ENCODE assay signal across 22 cellular contexts in the genomic region with DNA sequence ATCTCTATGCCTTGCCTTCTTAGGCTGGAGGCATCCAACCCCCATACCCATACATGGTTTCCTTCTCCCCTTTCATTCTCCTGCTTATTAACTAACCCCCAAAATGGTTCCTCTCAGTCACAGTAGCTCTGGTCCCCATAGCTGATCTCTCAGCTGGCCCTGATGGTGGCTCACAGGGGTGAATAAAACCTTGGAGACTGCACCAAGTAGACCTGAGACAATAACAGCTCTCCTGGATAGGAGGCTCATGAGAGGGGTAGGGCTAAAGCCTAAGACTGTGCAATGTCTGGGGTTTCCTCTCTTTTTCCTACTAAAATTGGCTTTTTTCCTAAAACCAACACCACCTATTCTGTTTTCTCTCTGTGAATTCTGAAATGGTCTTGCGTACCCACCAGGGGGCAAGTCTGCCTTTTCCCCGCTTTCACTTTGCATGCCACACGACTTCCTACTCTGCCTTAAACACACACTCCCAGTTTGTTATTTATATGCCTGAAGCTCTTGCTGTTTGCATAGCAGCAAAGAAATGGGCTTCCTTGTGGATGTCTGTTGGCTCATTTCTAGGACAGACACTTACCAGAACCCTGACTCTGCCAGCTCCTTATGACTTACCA. TPM values are rescaled to one million over a fixed set of nuclear protein-coding genes. Genes with fewer than 3 reads are reported as not detected.
DNase-seq lines count a peak whose midpoint lies in the region; ATAC-seq and TF ChIP-seq lines count a peak whose summit lies in the region.
"Had no signal": no experiment of that assay in that cellular context is flagged by ENCODE, and none has a peak within 500 bp of the region (broad histone marks: within the 10 kb centered on the region; RNA-seq: fewer than 3 reads in every experiment).

No MANE protein-coding gene starts in this region.

- WGBS in SK-N-SH (ENCODE audit: low lambda C conversion rate), result 59% methylated on average over 3 of the region's 3 CpGs
- WGBS in hepatocyte (ENCODE audit: low lambda C conversion rate, missing lambda C conversion rate), result 47% methylated on average over 3 of the region's 3 CpGs

- DNase-seq in HFF-Myc (ENCODE audit: extremely low read depth, low read depth), result peak; percentile 1
- no peak for DNase-seq in SK-N-SH
- DNase-seq in hepatocyte (ENCODE audit: low spot score), result no peak
- DNase-seq in osteoblast (ENCODE audit: insufficient read length, low spot score, missing footprints), result no peak
- no peak for DNase-seq in effector CD8-positive, alpha-beta T cell (lab: John Stamatoyannopoulos, UW)
- DNase-seq: activated naive CD4-positive, alpha-beta T cell; activated T-cell treated with anti-CD3 and anti-CD28 coated beads for 4 hours; AML-193; GDM1; MG63; naive thymus-derived CD4-positive, alpha-beta T cell; NCI-H1694 treated with DMSO at 0.1 percent for 48 hours; NCI-H446 treated with DMSO at 0.1 percent for 48 hours; NK-92 treated with Interleukin-12 subunit alpha and Interleukin-12 subunit beta, amount 100 ng/mL, for 24 hours; stimulated activated CD4-positive, alpha-beta T cell treated with anti-CD3 and anti-CD28 coated beads, Interleukin-4, amount 100 ng/mL, for 1 hour had no signal

- POLR2A ChIA-PET in SK-N-SH (lab: Yijun Ruan, JAX), result no interaction called here

- no peaks in the 10 kb centered on the region for H3F3A ChIP-seq in SK-N-SH (replicated peaks; ENCODE audit: insufficient read depth)

- H3K27me3 ChIP-seq in SK-N-SH (ENCODE audit: insufficient read depth) (no peaks in the 10 kb centered on the region; the same call in 1 of the 2 replicates), hepatocyte (no peaks in the 10 kb centered on the region), osteoblast (ENCODE audit: insufficient read depth, low read length) (no peaks in the 10 kb centered on the region)
- H3K27me3 ChIP-seq: ascending aorta, MG63, vagina had no signal

- H4K20me1 ChIP-seq in SK-N-SH (ENCODE audit: insufficient read depth) (no peaks in the 10 kb centered on the region), hepatocyte (ENCODE audit: insufficient read depth, poor library complexity, severe bottlenecking) (no peaks in the 10 kb centered on the region), osteoblast (ENCODE audit: insufficient read depth, low read length) (no peaks in the 10 kb centered on the region)

- H3K4me2 ChIP-seq in SK-N-SH, result no peak overlapping the region
- peak overlapping the region; percentile 29 for H3K4me2 ChIP-seq in hepatocyte
- no peak overlapping the region for H3K4me2 ChIP-seq in osteoblast (ENCODE audit: insufficient read depth, low read length)

- CTCF ChIA-PET in SK-N-SH (lab: Yijun Ruan, JAX), result interaction anchor here (0.6 to 1.4 kb wide), 2 partner anchors 134 to 895 kb away, joined by 3 to 6 read pairs; no protein-coding TSS in a partner anchor

- H3K79me2 ChIP-seq in SK-N-SH (ENCODE audit: insufficient read depth) (no peaks in the 10 kb centered on the region), hepatocyte (no peaks in the 10 kb centered on the region), osteoblast (ENCODE audit: insufficient read depth, low read length) (no peaks in the 10 kb centered on the region)

- TF ChIP-seq CTCF in HFF-Myc (IDR thresholded peaks at IDR 0.05; ENCODE audit: low read depth, low read length, missing control alignments) (peak; percentile 14), SK-N-SH (IDR thresholded peaks at IDR 0.05) (peak; percentile 29; the same call in 1 of the 2 replicates), hepatocyte (IDR thresholded peaks at IDR 0.05; ENCODE audit: poor library complexity) (no peak), osteoblast (IDR thresholded peaks at IDR 0.05; ENCODE audit: extremely low read depth, low read depth, low read length) (peak; percentile 9)

- no peak for TF ChIP-seq RAD21 in SK-N-SH (IDR thresholded peaks at IDR 0.05; ENCODE audit: low read length)

- H3K9me3 ChIP-seq in SK-N-SH (no peaks in the 10 kb centered on the region), hepatocyte (ENCODE audit: low read depth) (no peaks in the 10 kb centered on the region), osteoblast (ENCODE audit: low read depth, low read length) (no peaks in the 10 kb centered on the region)
- H3K9me3 ChIP-seq: ascending aorta, MG63, prostate gland, vagina had no signal

- no peak overlapping the region for H3K27ac ChIP-seq in SK-N-SH (ENCODE audit: low read depth in 2 of 2, low read length in 1 of 2)
- H3K27ac ChIP-seq in hepatocyte, result no peak overlapping the region
- no peak overlapping the region for H3K27ac ChIP-seq in osteoblast (ENCODE audit: low read depth, low read length)
- H3K27ac ChIP-seq: ascending aorta, prostate gland, skin epidermis, vagina had no signal

- H2AFZ ChIP-seq in SK-N-SH (ENCODE audit: low read depth) (0 out of 2 replicates have a peak overlapping the region, but pooled peaks have one; percentile 0), hepatocyte (no peak overlapping the region), osteoblast (ENCODE audit: low read length) (no peak overlapping the region)

- H3K4me3 ChIP-seq in HFF-Myc (replicated peaks; ENCODE audit: low read depth, low read length), result no peak overlapping the region
- no peak overlapping the region; a peak in 1 of 4 replicates for H3K4me3 ChIP-seq in SK-N-SH (ENCODE audit: low read depth in 2 of 2, low read length in 1 of 2)
- no peak overlapping the region for H3K4me3 ChIP-seq in hepatocyte
- no peak overlapping the region for H3K4me3 ChIP-seq in osteoblast (ENCODE audit: insufficient read depth, low read length)
- H3K4me3 ChIP-seq: ascending aorta, MG63, prostate gland, skin epidermis, vagina had no signal

- H3K4me1 ChIP-seq in SK-N-SH (ENCODE audit: control insufficient read depth in 1 of 2, insufficient read depth in 2 of 2, low read depth in 1 of 2, low read length in 1 of 2) (no peaks in the 10 kb centered on the region), hepatocyte (ENCODE audit: insufficient read depth) (no peaks in the 10 kb centered on the region), osteoblast (ENCODE audit: insufficient read depth, low read length) (no peaks in the 10 kb centered on the region)
- H3K4me1 ChIP-seq: ascending aorta, prostate gland, vagina had no signal

- no peak overlapping the region for H3K9ac ChIP-seq in SK-N-SH

- no peak for TF ChIP-seq EP300 in SK-N-SH (IDR thresholded peaks at IDR 0.05; ENCODE audit: borderline replicate concordance in 1 of 2, low read depth in 1 of 2, low read length in 1 of 2)

- no peaks in the 10 kb centered on the region for H3K36me3 ChIP-seq in SK-N-SH (replicated peaks in 1 of 2; ENCODE audit: control insufficient read depth in 1 of 2, insufficient read depth in 2 of 2, low read length in 1 of 2)
- no peaks in the 10 kb centered on the region for H3K36me3 ChIP-seq in hepatocyte (replicated peaks; ENCODE audit: insufficient read depth, low read depth)
- H3K36me3 ChIP-seq in osteoblast (ENCODE audit: insufficient read depth, low read length), result no peaks in the 10 kb centered on the region
- H3K36me3 ChIP-seq: ascending aorta, MG63, prostate gland, vagina had no signal

- H3K9me2 ChIP-seq in SK-N-SH (no peaks in the 10 kb centered on the region), hepatocyte (replicated peaks; ENCODE audit: insufficient read depth) (no peaks in the 10 kb centered on the region)

- ATAC-seq in HG03135 (IDR thresholded peaks at IDR 0.05; ENCODE audit: unreplicated experiment) (no peak), HG03280 (IDR thresholded peaks at IDR 0.05; ENCODE audit: unreplicated experiment) (no peak)
- ATAC-seq: naive thymus-derived CD4-positive, alpha-beta T cell had no signal

TF ChIP-seq in SK-N-SH, 30 proteins besides CTCF, POLR2A, EP300 and RAD21:
- TF ChIP-seq SMC3 (IDR thresholded peaks at IDR 0.05; ENCODE audit: low read depth, low read length), result peak; percentile 23; the same call in 1 of the 2 replicates
- TF ChIP-seq EZH2phosphoT487 (IDR thresholded peaks at IDR 0.05; ENCODE audit: borderline replicate concordance, low read depth), result no peak
TF ChIP-seq in SK-N-SH: peak in this region for 1.

RNA-seq across cellular contexts. Expression of a gene that starts 18.4 kb away (rescaled TPM):
- polyA plus RNA-seq in SK-N-SH (2012; rRNA removed) (not detected in 2 replicates), hepatocyte (42.2 and 62.3 TPM in 2 replicates)
- polyA plus RNA-seq in SK-N-SH (2012; cell fraction: cytosol; rRNA removed), result 0.08 TPM in 1 of 2 replicates, not detected in the other
- not detected in 2 replicates for polyA plus RNA-seq in SK-N-SH (2012; cell fraction: nucleus; rRNA removed)
- total RNA-seq in hepatocyte (29.2 and 37.4 TPM in 2 replicates), osteoblast (not detected in 2 replicates)
- total RNA-seq: ascending aorta; epithelial cell of proximal tubule; naive thymus-derived CD4-positive, alpha-beta T cell; vagina had no signal
- polyA plus RNA-seq: naive thymus-derived CD4-positive, alpha-beta T cell had no signal

RNA-seq across cellular contexts. Expression of a gene that starts 53.4 kb away (rescaled TPM):
- polyA plus RNA-seq in SK-N-SH (2012; rRNA removed) (not detected in 2 replicates), hepatocyte (0.45 and 0.89 TPM in 2 replicates)
- not detected in 2 replicates for polyA plus RNA-seq in SK-N-SH (2012; cell fraction: cytosol; rRNA removed)
- polyA plus RNA-seq in SK-N-SH (2012; cell fraction: nucleus; rRNA removed), result not detected in 2 replicates
- total RNA-seq in hepatocyte (not detected in 2 replicates), osteoblast (0.72 and 0.88 TPM in 2 replicates)
- total RNA-seq: ascending aorta; epithelial cell of proximal tubule; naive thymus-derived CD4-positive, alpha-beta T cell had no signal

Comparison
In these comparisons a context has a peak if more than half of its experiments do, and no peak if none do; other contexts are left out.
1. RNA of a gene that starts 18.4 kb away (total RNA-seq): 29.2 to 37.4 TPM in hepatocyte; not detected in osteoblast; every median in the first group is over 10 times any median in the second.